In genomic region chr2:126754240-126755004, GRCh38 we compare ENCODE assay signal across 13 cellular contexts.
"Had no signal": no experiment of that assay in that cellular context is flagged by ENCODE, and none has a peak within 500 bp of the region (broad histone marks: within the 10 kb centered on the region; RNA-seq: fewer than 3 reads in every experiment).

No MANE protein-coding gene starts in this region.

- H3K4me1 ChIP-seq: esophagus squamous epithelium, pancreas, transverse colon had no signal

- H3K27me3 ChIP-seq: body of pancreas, esophagus squamous epithelium, pancreas had no signal

- H3K36me3 ChIP-seq: esophagus squamous epithelium, pancreas, transverse colon had no signal

- H3K4me3 Mint-ChIP-seq: activated naive CD8-positive, alpha-beta T cell treated with anti-CD3 and anti-CD28 coated beads for 36 hours; activated T-cell treated with anti-CD3 and anti-CD28 coated beads, Interleukin-2, amount 50 U/mL, for 72 hours; stimulated activated memory B cell treated with anti-CD40 and anti-IgM and Interleukin-4, amounts not matched to agents 10 μg/mL and 1 μg/mL and 100 μg/mL, for 72 hours had no signal

- H3K27me3 Mint-ChIP-seq: activated naive CD8-positive, alpha-beta T cell treated with anti-CD3 and anti-CD28 coated beads for 36 hours had no signal

- ATAC-seq: activated T-cell treated with anti-CD3 and anti-CD28 coated beads, Interleukin-2, amount 50 U/mL, for 72 hours; stimulated activated memory B cell treated with anti-CD40 and anti-IgM and Interleukin-4, amounts not matched to agents 10 μg/mL and 1 μg/mL and 100 μg/mL, for 72 hours had no signal

- H3K9me3 ChIP-seq: body of pancreas, esophagus squamous epithelium, pancreas, transverse colon had no signal

- H3K27ac ChIP-seq: coronary artery, esophagus squamous epithelium, hepatocyte, transverse colon had no signal

- DNase-seq: activated CD4-positive, alpha-beta T cell treated with anti-CD3 and anti-CD28 coated beads, Interleukin-2, amount 50 U/mL, for 1 hour; activated naive CD8-positive, alpha-beta T cell treated with anti-CD3 and anti-CD28 coated beads for 36 hours; activated T-cell treated with anti-CD3 and anti-CD28 coated beads, Interleukin-2, amount 50 U/mL, for 72 hours; amygdala; body of pancreas; caudate nucleus; esophagus squamous epithelium; kidney; pancreas; transverse colon had no signal

- H3K36me3 Mint-ChIP-seq: activated naive CD8-positive, alpha-beta T cell treated with anti-CD3 and anti-CD28 coated beads for 36 hours; stimulated activated memory B cell treated with anti-CD40 and anti-IgM and Interleukin-4, amounts not matched to agents 10 μg/mL and 1 μg/mL and 100 μg/mL, for 72 hours had no signal

- H3K4me1 Mint-ChIP-seq: stimulated activated memory B cell treated with anti-CD40 and anti-IgM and Interleukin-4, amounts not matched to agents 10 μg/mL and 1 μg/mL and 100 μg/mL, for 72 hours had no signal

- H3K4me3 ChIP-seq: body of pancreas, coronary artery, esophagus squamous epithelium, hepatocyte, pancreas, transverse colon had no signal

- H3K9me3 Mint-ChIP-seq: activated naive CD8-positive, alpha-beta T cell treated with anti-CD3 and anti-CD28 coated beads for 36 hours had no signal

- H3K27ac Mint-ChIP-seq: activated naive CD8-positive, alpha-beta T cell treated with anti-CD3 and anti-CD28 coated beads for 36 hours; activated T-cell treated with anti-CD3 and anti-CD28 coated beads, Interleukin-2, amount 50 U/mL, for 72 hours; stimulated activated memory B cell treated with anti-CD40 and anti-IgM and Interleukin-4, amounts not matched to agents 10 μg/mL and 1 μg/mL and 100 μg/mL, for 72 hours had no signal
